Comparison of ENCODE assay signal across 8 cellular contexts in the genomic region with DNA sequence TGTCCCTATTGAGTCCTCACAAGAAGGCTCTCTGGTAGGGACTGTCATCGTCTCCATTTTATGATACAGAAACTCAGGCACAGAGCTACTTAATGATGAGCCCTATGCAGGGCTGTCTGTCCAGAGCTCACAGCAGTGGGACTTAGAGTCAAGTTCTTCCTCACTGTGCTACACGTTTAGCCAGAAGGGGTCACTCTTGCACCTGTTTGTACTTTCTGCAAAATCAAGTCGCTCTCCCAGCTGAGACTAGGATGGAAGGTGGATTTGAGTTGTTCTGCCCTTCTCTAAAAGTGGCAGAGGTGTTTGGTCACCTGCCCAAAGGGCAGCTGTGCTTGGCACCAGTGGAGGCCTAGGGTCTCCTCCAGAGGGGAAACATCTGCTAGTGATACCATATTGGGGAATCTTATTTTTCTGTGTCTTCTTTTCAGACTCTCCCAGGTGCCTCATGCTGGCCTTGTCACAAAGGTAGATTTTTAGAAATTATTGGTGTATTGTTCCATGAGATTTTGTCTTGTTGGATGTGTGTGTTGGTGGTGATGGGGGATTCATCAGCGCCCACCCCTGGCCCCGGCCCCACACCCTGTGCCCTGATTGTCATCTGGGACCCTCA.
DNase-seq lines count a peak whose midpoint lies in the region; ATAC-seq and TF ChIP-seq lines count a peak whose summit lies in the region.

No MANE protein-coding gene starts in this region.

- DNase-seq in activated gamma-delta T cell treated with Interleukin-2 at 50 U/mL for 16 hours (peak; percentile 44), activated gamma-delta T cell (lab: John Stamatoyannopoulos, UW) (no peak), MV-4-11 (lab: John Stamatoyannopoulos, UW) (peak; percentile 52), T follicular helper cell (ENCODE audit: low read depth) (peak; percentile 31), iPS-NIHi11 (ENCODE audit: low spot score) (peak; percentile 72)
- peak in 3 of 4 experiments; percentile 15 to 21 (median 21) for DNase-seq in stimulated activated CD4-positive, alpha-beta T cell treated with anti-CD3 and anti-CD28 coated beads, Interleukin-1b, Interleukin-23, amount 100 ng/mL, for 24 hours (ENCODE audit: low read depth in 4 of 4, low spot score in 1 of 4)

- H3K4me1 Mint-ChIP-seq in brain, result peaks cover 2% of the 10 kb centered on the region

- no peaks in the 10 kb centered on the region for H3K36me3 Mint-ChIP-seq in brain

- H3K27ac Mint-ChIP-seq in brain, result peak overlapping the region in 2 of 5 experiments; percentile 56 to 72

- TF ChIP-seq CTCF in brain (conservative IDR thresholded peaks at IDR 0.05), result peak; percentile 79 to 87

- peaks cover 3% of the 10 kb centered on the region for H3K27me3 Mint-ChIP-seq in brain

- no peak for ATAC-seq in HG03095 (IDR thresholded peaks at IDR 0.05; ENCODE audit: unreplicated experiment)

- H3K9me3 Mint-ChIP-seq in brain, result no peaks in the 10 kb centered on the region

- H3K4me3 Mint-ChIP-seq in brain, result no peak overlapping the region
